In genomic region chr4:137881641-137882040, GRCh38 we compare ENCODE assay signal across 14 cellular contexts.
DNase-seq lines count a peak whose midpoint lies in the region; FAIRE-seq and TF ChIP-seq lines count a peak whose summit lies in the region.
"Had no signal": no experiment of that assay in that cellular context is flagged by ENCODE, and none has a peak within 500 bp of the region (broad histone marks: within the 10 kb centered on the region; RNA-seq: fewer than 3 reads in every experiment).

No MANE protein-coding gene starts in this region.

- no peaks in the 10 kb centered on the region for H3K79me2 ChIP-seq in H1 (ENCODE audit: control insufficient read depth in 1 of 2, insufficient read depth in 2 of 2, low read length in 2 of 2)

- H3K23me2 ChIP-seq in H1 (ENCODE audit: low read depth, low read length) = no peaks in the 10 kb centered on the region

- no peak for FAIRE-seq in H1 (lab: Jason Lieb, UNC)

- no peak for TF ChIP-seq CTCF in LNCaP clone FGC (IDR thresholded peaks at IDR 0.05; ENCODE audit: control insufficient read depth, extremely low read depth, insufficient read depth)
- TF ChIP-seq CTCF in H1 (IDR thresholded peaks at IDR 0.05; ENCODE audit: control extremely low read depth in 1 of 3, insufficient read depth in 1 of 3, low read depth in 1 of 3, low read length in 3 of 3) = no peak
- no peak for TF ChIP-seq CTCF in GM13976 (IDR thresholded peaks at IDR 0.05; ENCODE audit: borderline replicate concordance, control extremely low read depth, extremely low read depth, insufficient read depth, missing control alignments)

- H4K91ac ChIP-seq in H1 (replicated peaks; ENCODE audit: insufficient read length, low read length) (no peak overlapping the region), neuronal stem cell (ENCODE audit: low read depth, low read length, poor library complexity) (no peak overlapping the region)

- H4K5ac ChIP-seq in H1 (ENCODE audit: insufficient read length, low read depth, low read length) = no peak overlapping the region

- no peak for TF ChIP-seq EP300 in H1 (IDR thresholded peaks at IDR 0.05; ENCODE audit: borderline replicate concordance in 1 of 2, low read depth in 2 of 2, low read length in 2 of 2)

- H3K4me1 ChIP-seq in H1 (replicated peaks in 1 of 4; ENCODE audit: control insufficient read depth in 3 of 4, insufficient read depth in 4 of 4, low read length in 3 of 4) = no peaks in the 10 kb centered on the region; a peak in 2 of 7 replicates
- no peaks in the 10 kb centered on the region for H3K4me1 ChIP-seq in neuronal stem cell (ENCODE audit: control insufficient read depth in 2 of 2, insufficient read depth in 1 of 2, low read depth in 1 of 2, low read length in 2 of 2)
- H3K4me1 ChIP-seq: Caco-2 had no signal

- TF ChIP-seq RAD21 in H1 (IDR thresholded peaks at IDR 0.05 in 1 of 2, conservative IDR thresholded peaks at IDR 0.05 in 1 of 2; ENCODE audit: low read depth in 2 of 2, low read length in 2 of 2) = no peak

- H2BK15ac ChIP-seq in H1 (ENCODE audit: low read length) (no peak overlapping the region), neuronal stem cell (ENCODE audit: low read length) (no peak overlapping the region)

- peak; percentile 48 for DNase-seq in LNCaP clone FGC (ENCODE audit: low read depth)
- peak; percentile 61 for DNase-seq in NCI-H82 (lab: John Stamatoyannopoulos, UW)
- DNase-seq in H1 (ENCODE audit: low read depth in 1 of 2, low spot score in 2 of 2) = no peak
- no peak for DNase-seq in neuronal stem cell (ENCODE audit: low spot score)
- no peak for DNase-seq in GM13976 (ENCODE audit: low spot score)
- no peak for DNase-seq in NCI-H2029 (lab: John Stamatoyannopoulos, UW)
- DNase-seq in GDM1 (lab: John Stamatoyannopoulos, UW) = no peak
- DNase-seq: Caco-2; CD4-positive, CD25-positive, alpha-beta regulatory T cell; HCEC 1CT; Kasumi-1; NCI-H1105 treated with DMSO at 0.1 percent for 48 hours; NCI-H1694 treated with DMSO at 0.1 percent for 48 hours; NCI-H524 had no signal

- H2BK5ac ChIP-seq in H1 (ENCODE audit: low read depth, low read length) = no peak overlapping the region
- H2BK5ac ChIP-seq in neuronal stem cell (ENCODE audit: low read length) = no peak overlapping the region

- no peak overlapping the region for H3K23ac ChIP-seq in H1 (ENCODE audit: insufficient read length)
- no peak overlapping the region for H3K23ac ChIP-seq in neuronal stem cell (ENCODE audit: low read depth, low read length, poor library complexity)

- no peak overlapping the region for H4K8ac ChIP-seq in H1 (ENCODE audit: extremely low read depth, insufficient read depth, low read length)
- no peak overlapping the region for H4K8ac ChIP-seq in neuronal stem cell (ENCODE audit: low read depth, low read length)

- H2BK12ac ChIP-seq in H1 (ENCODE audit: low read depth, low read length) (no peak overlapping the region), neuronal stem cell (ENCODE audit: low read length) (no peak overlapping the region)

- 0 out of 4 replicates have a peak, but pooled peaks cover 0 to 2% of the 10 kb centered on the region in 2 experiments for H3K9me3 ChIP-seq in H1 (ENCODE audit: insufficient read depth in 2 of 2, low read depth in 1 of 2, low read length in 1 of 2)
- H3K9me3 ChIP-seq in neuronal stem cell (replicated peaks in 1 of 2; ENCODE audit: control insufficient read depth in 2 of 2, insufficient read depth in 1 of 2, low read depth in 1 of 2, low read length in 2 of 2) = no peaks in the 10 kb centered on the region
- H3K9me3 ChIP-seq: Caco-2 had no signal

- H3K79me1 ChIP-seq in H1 (ENCODE audit: low read depth, low read length) = no peaks in the 10 kb centered on the region
- no peaks in the 10 kb centered on the region for H3K79me1 ChIP-seq in neuronal stem cell (ENCODE audit: low read depth, low read length)

- POLR2A ChIA-PET in H1 (lab: Charles Lee; ENCODE audit: partially characterized antibody) = no interaction called here

- in situ Hi-C loops in GM13976 (cut with MboI; ENCODE audit: low sequenced_read_pairs, unreplicated experiment) = no loop called here

- H3K4ac ChIP-seq in H1 (replicated peaks; ENCODE audit: insufficient read length, low read depth, low read length) (no peak overlapping the region), neuronal stem cell (ENCODE audit: low read length) (no peak overlapping the region)

- no peak overlapping the region for H2BK20ac ChIP-seq in H1 (ENCODE audit: low read length)

- H3K27ac ChIP-seq in H1 (ENCODE audit: low read depth, low read length) = no peak overlapping the region
- no peak overlapping the region for H3K27ac ChIP-seq in neuronal stem cell (replicated peaks; ENCODE audit: low read length)

- no peak for TF ChIP-seq POLR2A in H1 (IDR thresholded peaks at IDR 0.05; ENCODE audit: control extremely low read depth in 1 of 2, low read depth in 2 of 2, low read length in 2 of 2)

- H2AK5ac ChIP-seq in H1 (ENCODE audit: low read depth, low read length) (no peak overlapping the region), neuronal stem cell (ENCODE audit: low read depth, low read length) (no peak overlapping the region)

- H4K20me1 ChIP-seq in H1 (replicated peaks in 1 of 2; ENCODE audit: control insufficient read depth in 1 of 2, insufficient read depth in 2 of 2, low read length in 2 of 2) = no peaks in the 10 kb centered on the region

- H3K56ac ChIP-seq in H1 (replicated peaks; ENCODE audit: insufficient read length, low read depth, low read length) = no peak overlapping the region

- H3K36me3 ChIP-seq in H1 (ENCODE audit: control insufficient read depth in 2 of 4, insufficient read depth in 4 of 4, low read length in 3 of 4) = no peaks in the 10 kb centered on the region
- H3K36me3 ChIP-seq in neuronal stem cell (replicated peaks in 1 of 2; ENCODE audit: control insufficient read depth in 2 of 2, insufficient read depth in 2 of 2, low read length in 2 of 2) = no peaks in the 10 kb centered on the region

- no peak overlapping the region for H3K4me3 ChIP-seq in LNCaP clone FGC (ENCODE audit: low read depth, low read length)
- no peak overlapping the region for H3K4me3 ChIP-seq in H1 (ENCODE audit: extremely low read depth in 1 of 4, insufficient read depth in 2 of 4, low read depth in 3 of 4, low read length in 4 of 4)
- no peak overlapping the region for H3K4me3 ChIP-seq in neuronal stem cell (ENCODE audit: low read length in 2 of 2)

- H3K14ac ChIP-seq in H1 (ENCODE audit: insufficient read length) (no peak overlapping the region), neuronal stem cell (ENCODE audit: low read length) (no peak overlapping the region)

- H3K4me2 ChIP-seq in H1 (ENCODE audit: insufficient read depth in 1 of 2, low read depth in 2 of 2, low read length in 2 of 2) = no peak overlapping the region
- H3K4me2 ChIP-seq in neuronal stem cell (ENCODE audit: insufficient read depth, low read length, poor library complexity, severe bottlenecking) = no peak overlapping the region

- 0 out of 2 replicates have a peak overlapping the region, but pooled peaks have one; percentile 32 for H2AFZ ChIP-seq in H1 (ENCODE audit: low read length)
- H2AFZ ChIP-seq in neuronal stem cell (ENCODE audit: low read length) = peak overlapping the region; percentile 27

- H3K27me3 ChIP-seq in H1 (replicated peaks in 1 of 4; ENCODE audit: control insufficient read depth in 3 of 4, extremely low read depth in 1 of 4, insufficient read depth in 3 of 4, low read length in 3 of 4) = no peaks in the 10 kb centered on the region
- no peaks in the 10 kb centered on the region for H3K27me3 ChIP-seq in neuronal stem cell (ENCODE audit: control insufficient read depth in 3 of 3, insufficient read depth in 3 of 3, low read depth in 1 of 3, low read length in 3 of 3)

- H3K9ac ChIP-seq in H1 (replicated peaks in 1 of 4; ENCODE audit: extremely low read depth in 1 of 4, low read depth in 3 of 4, low read length in 3 of 4) (no peak overlapping the region), neuronal stem cell (ENCODE audit: low read depth, low read length, poor library complexity) (no peak overlapping the region)

- H2BK120ac ChIP-seq in H1 (replicated peaks; ENCODE audit: low read depth, low read length) = no peak overlapping the region
- no peak overlapping the region for H2BK120ac ChIP-seq in neuronal stem cell (ENCODE audit: low read depth, low read length)

- WGBS in H1 (ENCODE audit: extremely low coverage in 1 of 2, insufficient coverage in 1 of 2, insufficient read length in 1 of 2, insufficient replicate concordance in 2 of 2, low coverage in 1 of 2, low lambda C conversion rate in 2 of 2, missing lambda C conversion rate in 1 of 2), 2 experiments = 84% methylated on average over 4 of the region's 4 CpGs; no CpG with 5 or more reads in 1 of the 2 experiments
- no CpG with 5 or more reads among the region's 4 CpGs for WGBS in neuronal stem cell (ENCODE audit: extremely low coverage in 2 of 2, insufficient read length in 2 of 2, insufficient replicate concordance in 1 of 2), 2 donors

- CTCF ChIA-PET in H1 (lab: Charles Lee; ENCODE audit: partially characterized antibody) = interaction anchor here (0.9 to 1.5 kb wide), 3 partner anchors 61 to 812 kb away, joined by 3 to 5 read pairs (median 3); no protein-coding TSS in a partner anchor

- no peak overlapping the region for H3K18ac ChIP-seq in H1 (ENCODE audit: extremely low read depth, low read length)
- H3K18ac ChIP-seq in neuronal stem cell (ENCODE audit: low read length) = no peak overlapping the region

TF ChIP-seq in H1, 55 proteins besides CTCF, POLR2A, EP300 and RAD21:
- no peak for TF ChIP-seq KDM4A (IDR thresholded peaks at IDR 0.05; ENCODE audit: low read depth, low read length, severe bottlenecking)

Comparison
In these comparisons a context has a peak if more than half of its experiments do, and no peak if none do; other contexts are left out.
1. DNase-seq: peak in LNCaP clone FGC (single experiment) and NCI-H82 (single experiment); none in H1 (0 of 2), neuronal stem cell (single experiment), GM13976 (single experiment), NCI-H2029 (single experiment) and GDM1 (single experiment).